ENCODE assay signal across 19 cellular contexts in the genomic region with DNA sequence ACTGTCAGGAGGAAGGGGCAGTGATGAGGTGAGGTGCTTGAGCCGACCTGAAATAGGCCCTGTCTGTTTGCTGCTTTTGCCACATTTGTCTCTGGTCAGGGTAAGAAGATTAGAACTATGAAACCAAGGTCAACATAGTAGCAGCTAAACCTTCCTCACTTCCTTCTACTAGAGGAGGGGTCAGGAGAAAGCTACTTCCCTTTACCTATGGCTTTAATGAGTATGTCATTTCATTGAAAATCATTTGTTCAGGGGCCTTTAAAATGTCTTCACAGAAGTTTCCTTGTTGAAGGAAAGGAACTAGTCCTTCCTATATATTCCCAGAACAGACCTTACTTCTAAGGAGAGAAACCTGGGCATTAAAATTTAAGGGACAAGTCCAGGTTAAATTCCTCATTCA. TPM values are rescaled to one million over a fixed set of nuclear protein-coding genes. Genes with fewer than 3 reads are reported as not detected.
"Had no signal": no experiment of that assay in that cellular context is flagged by ENCODE, and none has a peak within 500 bp of the region (broad histone marks: within the 10 kb centered on the region; RNA-seq: fewer than 3 reads in every experiment).

No MANE protein-coding gene starts in this region.

- H3K4me3 ChIP-seq: ascending aorta, esophagus muscularis mucosa, left ventricle myocardium inferior, thyroid gland, uterus had no signal

- H3K9me3 ChIP-seq: ascending aorta, esophagus muscularis mucosa, left ventricle myocardium inferior, thyroid gland, uterus had no signal

- H3K27me3 Mint-ChIP-seq: stimulated activated memory B cell treated with anti-CD40 and anti-IgM and Interleukin-4, amounts not matched to agents 10 μg/mL and 1 μg/mL and 100 μg/mL, for 72 hours had no signal

- DNase-seq: activated CD4-positive, alpha-beta T cell treated with anti-CD3 and anti-CD28 coated beads for 1 hour; activated CD4-positive, alpha-beta T cell treated with anti-CD3 and anti-CD28 coated beads, Interleukin-2, amount 50 U/mL, for 4 hours; activated naive CD4-positive, alpha-beta T cell treated with anti-CD3 and anti-CD28 coated beads for 36 hours; activated naive CD8-positive, alpha-beta T cell treated with anti-CD3 and anti-CD28 coated beads, Interleukin-2, amount 50 U/mL, for 24 hours; hippocampal formation; kidney; left ventricle myocardium inferior; T-cell; T-helper 9 cell; thyroid gland; uterus had no signal

- H3K27ac ChIP-seq: ascending aorta, esophagus muscularis mucosa, left ventricle myocardium inferior, thyroid gland, uterus had no signal

- H3K27ac Mint-ChIP-seq: activated naive CD4-positive, alpha-beta T cell treated with anti-CD3 and anti-CD28 coated beads for 36 hours; activated naive CD8-positive, alpha-beta T cell treated with anti-CD3 and anti-CD28 coated beads, Interleukin-2, amount 50 U/mL, for 24 hours; activated T-helper 2 cell treated with anti-CD3 and anti-CD28 coated beads, Interferon-gamma antibody, Interleukin-2, Interleukin-4, amounts not matched to agents 10 μg/mL and 5 μg/mL and 100 μg/mL, durations not matched to agents 14 hours and 24 hours and 36 hours; memory B cell; natural killer cell treated with Interleukin-12 subunit alpha and Interleukin-12 subunit beta and Interleukin-15 and Interleukin-18, amount 100 ng/mL, for 72 hours; stimulated activated memory B cell treated with anti-CD40 and anti-IgM and Interleukin-4, amounts not matched to agents 10 μg/mL and 1 μg/mL and 100 μg/mL, for 72 hours; T-cell had no signal

- H3K36me3 Mint-ChIP-seq: memory B cell; natural killer cell treated with Interleukin-12 subunit alpha and Interleukin-12 subunit beta and Interleukin-15 and Interleukin-18, amount 100 ng/mL, for 72 hours; stimulated activated memory B cell treated with anti-CD40 and anti-IgM and Interleukin-4, amounts not matched to agents 10 μg/mL and 1 μg/mL and 100 μg/mL, for 72 hours; T-cell had no signal

- H3K4me1 ChIP-seq: esophagus muscularis mucosa, thyroid gland, uterus had no signal

- H3K36me3 ChIP-seq: ascending aorta, esophagus muscularis mucosa, left ventricle myocardium inferior, thyroid gland, uterus had no signal

- FAIRE-seq: kidney had no signal

- H3K9me3 Mint-ChIP-seq: activated naive CD4-positive, alpha-beta T cell treated with anti-CD3 and anti-CD28 coated beads for 36 hours; activated naive CD8-positive, alpha-beta T cell treated with anti-CD3 and anti-CD28 coated beads, Interleukin-2, amount 50 U/mL, for 24 hours; activated T-helper 2 cell treated with anti-CD3 and anti-CD28 coated beads, Interferon-gamma antibody, Interleukin-2, Interleukin-4, amounts not matched to agents 10 μg/mL and 5 μg/mL and 100 μg/mL, durations not matched to agents 14 hours and 24 hours and 36 hours; memory B cell; natural killer cell treated with Interleukin-12 subunit alpha and Interleukin-12 subunit beta and Interleukin-15 and Interleukin-18, amount 100 ng/mL, for 72 hours; T-cell had no signal

- H3K27me3 ChIP-seq: ascending aorta, esophagus muscularis mucosa, thyroid gland, uterus had no signal

- H3K4me3 Mint-ChIP-seq: activated naive CD4-positive, alpha-beta T cell treated with anti-CD3 and anti-CD28 coated beads for 36 hours; activated naive CD8-positive, alpha-beta T cell treated with anti-CD3 and anti-CD28 coated beads, Interleukin-2, amount 50 U/mL, for 24 hours; memory B cell; natural killer cell treated with Interleukin-12 subunit alpha and Interleukin-12 subunit beta and Interleukin-15 and Interleukin-18, amount 100 ng/mL, for 72 hours; stimulated activated memory B cell treated with anti-CD40 and anti-IgM and Interleukin-4, amounts not matched to agents 10 μg/mL and 1 μg/mL and 100 μg/mL, for 72 hours; T-cell had no signal

- ATAC-seq: activated naive CD8-positive, alpha-beta T cell treated with anti-CD3 and anti-CD28 coated beads, Interleukin-2, amount 50 U/mL, for 24 hours; natural killer cell treated with Interleukin-12 subunit alpha and Interleukin-12 subunit beta and Interleukin-15 and Interleukin-18, amount 100 ng/mL, for 72 hours; stimulated activated memory B cell treated with anti-CD40 and anti-IgM and Interleukin-4, amounts not matched to agents 10 μg/mL and 1 μg/mL and 100 μg/mL, for 72 hours; T-cell had no signal

- H3K4me1 Mint-ChIP-seq: activated naive CD8-positive, alpha-beta T cell treated with anti-CD3 and anti-CD28 coated beads, Interleukin-2, amount 50 U/mL, for 24 hours; stimulated activated memory B cell treated with anti-CD40 and anti-IgM and Interleukin-4, amounts not matched to agents 10 μg/mL and 1 μg/mL and 100 μg/mL, for 72 hours; T-cell had no signal

RNA-seq across cellular contexts. Expression of a gene that starts 19.0 kb away (rescaled TPM):
- total RNA-seq: activated naive CD4-positive, alpha-beta T cell treated with anti-CD3 and anti-CD28 coated beads for 36 hours; activated T-helper 2 cell treated with anti-CD3 and anti-CD28 coated beads, Interferon-gamma antibody, Interleukin-2, Interleukin-4, amounts not matched to agents 10 μg/mL and 5 μg/mL and 100 μg/mL, durations not matched to agents 14 hours and 24 hours and 36 hours; ascending aorta; chondrocyte; esophagus muscularis mucosa; kidney; left ventricle myocardium inferior; natural killer cell treated with Interleukin-12 subunit alpha and Interleukin-12 subunit beta and Interleukin-15 and Interleukin-18, amount 100 ng/mL, for 72 hours; omental fat pad; T-cell; uterus had no signal
